Comparison of ENCODE assay signal across 8 cellular contexts in the genomic region with DNA sequence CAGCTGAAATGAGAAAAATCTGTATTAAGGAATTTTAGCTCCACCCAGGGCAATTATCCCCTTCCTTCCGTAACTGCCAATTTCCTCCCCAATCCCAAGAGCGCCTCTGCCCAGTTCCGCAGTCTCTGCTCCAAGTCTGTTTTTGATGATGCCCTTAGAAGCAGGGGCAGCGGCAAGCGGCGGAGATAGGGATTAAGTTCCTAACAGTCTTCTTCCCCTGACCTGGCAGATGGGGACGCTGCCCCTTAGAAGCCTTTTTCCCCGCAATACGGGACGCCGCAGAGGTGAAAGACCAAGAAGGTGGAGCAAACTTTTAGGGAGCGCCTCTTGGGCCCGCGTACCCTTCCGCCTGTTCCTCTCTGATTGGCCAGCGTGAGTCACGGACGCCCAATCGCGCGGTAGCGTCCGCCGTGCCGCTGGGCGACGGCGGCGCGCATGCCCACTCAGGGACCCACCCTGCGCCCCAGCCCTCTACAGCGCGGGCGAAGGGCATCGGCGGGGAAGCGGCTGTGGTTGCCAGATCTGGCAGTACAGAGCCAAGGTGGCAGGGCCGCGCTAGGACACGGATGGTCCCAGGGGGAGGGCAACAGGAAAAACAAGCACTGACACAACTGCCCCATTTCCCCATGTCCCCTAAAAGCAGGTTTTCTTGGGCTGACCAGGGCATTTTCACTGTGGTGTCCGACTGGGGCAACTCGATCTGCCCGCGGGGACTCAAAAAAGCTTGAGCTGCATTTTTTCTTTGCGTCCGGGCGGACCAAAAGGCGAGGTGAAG. TPM values are rescaled to one million over a fixed set of nuclear protein-coding genes. Genes with fewer than 3 reads are reported as not detected.
DNase-seq lines count a peak whose midpoint lies in the region; ATAC-seq, FAIRE-seq and TF ChIP-seq lines count a peak whose summit lies in the region.

No MANE protein-coding gene starts in this region.

- no peaks in the 10 kb centered on the region for H3K36me3 Mint-ChIP-seq in brain

- peak overlapping the region; percentile 97 to 99 (median 98) for H3K4me3 Mint-ChIP-seq in brain

- H3K4me3 ChIP-seq in iPS DF 6.9 (ENCODE audit: low read length) (peak overlapping the region; percentile 33; the same call in 1 of the 2 replicates), gastrocnemius medialis (peak overlapping the region; percentile 68 to 91 (median 79))

- H3K36me3 ChIP-seq in iPS DF 6.9 (ENCODE audit: control insufficient read depth, insufficient read depth, low read length) (no peaks in the 10 kb centered on the region), gastrocnemius medialis (no peaks in the 10 kb centered on the region)

- ATAC-seq in HG03064 (IDR thresholded peaks at IDR 0.05; ENCODE audit: low read depth, unreplicated experiment): peak; percentile 66
- ATAC-seq in gastrocnemius medialis: peak; percentile 78 to 83

- no peak for TF ChIP-seq CTCF in brain (conservative IDR thresholded peaks at IDR 0.05)
- TF ChIP-seq CTCF in gastrocnemius medialis (IDR thresholded peaks at IDR 0.05 in 4 of 5, conservative IDR thresholded peaks at IDR 0.05 in 1 of 5): no peak

- DNase-seq in A172 (ENCODE audit: low spot score) (peak; percentile 84), NCI-H2107 (lab: John Stamatoyannopoulos, UW) (peak; percentile 66), iPS DF 6.9 (ENCODE audit: low read depth, low spot score) (no peak), gastrocnemius medialis (peak; percentile 90 to 92)

- H3K27ac ChIP-seq in iPS DF 6.9 (ENCODE audit: low read length) (no peak overlapping the region), gastrocnemius medialis (peak overlapping the region; percentile 93 to 98 (median 96))

- peaks cover 2% of the 10 kb centered on the region for H3K27me3 Mint-ChIP-seq in brain

- peaks cover 43% of the 10 kb centered on the region for H3K4me1 Mint-ChIP-seq in brain

- H3K27me3 ChIP-seq in iPS DF 6.9 (ENCODE audit: control insufficient read depth, insufficient read depth, low read length): no peaks in the 10 kb centered on the region
- no peaks in the 10 kb centered on the region for H3K27me3 ChIP-seq in gastrocnemius medialis

- peaks cover 0 to 9% (median 0%) of the 10 kb centered on the region in 5 experiments for H3K9me3 Mint-ChIP-seq in brain

- H3K9me3 ChIP-seq in iPS DF 6.9 (ENCODE audit: control insufficient read depth, insufficient read depth, low read length): no peaks in the 10 kb centered on the region
- H3K9me3 ChIP-seq in gastrocnemius medialis: no peaks in the 10 kb centered on the region

- in situ Hi-C loops in gastrocnemius medialis (cut with MboI; ENCODE audit: low sequenced_read_pairs in 4 of 4): loop anchor here in 3 of 4 donors (10.0 to 25.0 kb wide), 2 partner anchors 231 to 234 kb away; a partner anchor contains a TSS

- no peaks in the 10 kb centered on the region for H3K4me1 ChIP-seq in iPS DF 6.9 (ENCODE audit: control insufficient read depth, insufficient read depth, low read length)
- peaks cover 28 to 29% of the 10 kb centered on the region in 2 donors for H3K4me1 ChIP-seq in gastrocnemius medialis

- TF ChIP-seq POLR2A in GM18526 (IDR thresholded peaks at IDR 0.05; ENCODE audit: extremely low read depth, insufficient read length) (peak; percentile 83), gastrocnemius medialis (IDR thresholded peaks at IDR 0.05) (peak; percentile 63)

- FAIRE-seq in TTC549 (lab: Jason Lieb, UNC): peak; percentile 76

- intact Hi-C loops in gastrocnemius medialis (cut with DNase I; ENCODE audit: low total_unique reads): loop anchor here (2.0 to 5.0 kb wide), 2 partner anchors 36 to 231 kb away; no protein-coding TSS in a partner anchor

- peak overlapping the region; percentile 96 to 99 (median 99) for H3K27ac Mint-ChIP-seq in brain

- WGBS in iPS DF 6.9 (ENCODE audit: insufficient coverage, insufficient read length): no CpG with 5 or more reads among the region's 48 CpGs

RNA-seq across cellular contexts. Expression of a gene that starts 0.8 kb away (rescaled TPM):
- total RNA-seq in A172 (2014; rRNA removed; shearing (Covaris generic)): 10.7 and 15.5 TPM in 2 replicates
- 4.9 TPM for polyA plus RNA-seq in brain (ENCODE audit: insufficient read depth, low read depth, low replicate concordance)
- 10 to 100 TPM; 13.1 to 37.8 (median 17.7) TPM for total RNA-seq in gastrocnemius medialis
